In the genomic region with DNA sequence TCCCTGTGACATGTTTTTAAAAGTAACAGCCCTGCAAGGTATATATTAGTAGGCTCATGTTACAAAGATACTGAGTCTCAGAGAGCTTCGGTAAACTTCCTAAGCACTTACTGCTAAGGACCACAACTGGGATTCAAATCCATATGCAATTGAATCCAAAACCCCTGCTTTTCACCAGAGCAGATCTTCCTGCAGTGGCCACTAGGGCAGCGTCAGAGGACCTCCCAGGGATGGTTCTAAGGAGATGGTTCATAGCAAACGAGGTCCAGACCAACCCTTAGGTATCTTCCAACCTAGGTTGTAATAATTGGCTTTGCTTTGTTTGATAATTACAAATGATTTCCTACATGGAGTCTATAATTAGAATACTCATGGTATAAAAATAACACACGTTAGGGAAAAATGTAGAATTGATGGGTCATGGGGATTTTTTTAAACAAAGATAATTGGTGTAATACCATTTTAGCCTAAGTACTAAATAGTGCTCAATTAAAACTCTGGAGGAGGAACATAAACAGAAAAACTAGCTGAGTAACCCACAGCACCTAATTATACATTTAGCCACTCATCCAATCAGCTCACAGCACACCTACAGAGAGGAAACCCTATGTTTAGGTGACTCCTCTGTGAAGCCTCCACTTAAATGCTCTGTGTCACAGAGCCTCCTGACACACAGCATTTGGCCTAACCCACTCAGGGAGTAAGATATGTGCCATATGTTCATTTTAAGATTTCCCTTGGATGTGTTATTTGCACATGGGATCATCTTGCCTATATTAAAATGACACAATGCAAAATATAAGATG, we compare ENCODE assay signal across 1 cellular context.
TF ChIP-seq lines count a peak whose summit lies in the region.

No MANE protein-coding gene starts in this region.

TF ChIP-seq in GM12878, 131 proteins besides CTCF, POLR2A, EP300 and RAD21:
- TF ChIP-seq, protein P1, sequence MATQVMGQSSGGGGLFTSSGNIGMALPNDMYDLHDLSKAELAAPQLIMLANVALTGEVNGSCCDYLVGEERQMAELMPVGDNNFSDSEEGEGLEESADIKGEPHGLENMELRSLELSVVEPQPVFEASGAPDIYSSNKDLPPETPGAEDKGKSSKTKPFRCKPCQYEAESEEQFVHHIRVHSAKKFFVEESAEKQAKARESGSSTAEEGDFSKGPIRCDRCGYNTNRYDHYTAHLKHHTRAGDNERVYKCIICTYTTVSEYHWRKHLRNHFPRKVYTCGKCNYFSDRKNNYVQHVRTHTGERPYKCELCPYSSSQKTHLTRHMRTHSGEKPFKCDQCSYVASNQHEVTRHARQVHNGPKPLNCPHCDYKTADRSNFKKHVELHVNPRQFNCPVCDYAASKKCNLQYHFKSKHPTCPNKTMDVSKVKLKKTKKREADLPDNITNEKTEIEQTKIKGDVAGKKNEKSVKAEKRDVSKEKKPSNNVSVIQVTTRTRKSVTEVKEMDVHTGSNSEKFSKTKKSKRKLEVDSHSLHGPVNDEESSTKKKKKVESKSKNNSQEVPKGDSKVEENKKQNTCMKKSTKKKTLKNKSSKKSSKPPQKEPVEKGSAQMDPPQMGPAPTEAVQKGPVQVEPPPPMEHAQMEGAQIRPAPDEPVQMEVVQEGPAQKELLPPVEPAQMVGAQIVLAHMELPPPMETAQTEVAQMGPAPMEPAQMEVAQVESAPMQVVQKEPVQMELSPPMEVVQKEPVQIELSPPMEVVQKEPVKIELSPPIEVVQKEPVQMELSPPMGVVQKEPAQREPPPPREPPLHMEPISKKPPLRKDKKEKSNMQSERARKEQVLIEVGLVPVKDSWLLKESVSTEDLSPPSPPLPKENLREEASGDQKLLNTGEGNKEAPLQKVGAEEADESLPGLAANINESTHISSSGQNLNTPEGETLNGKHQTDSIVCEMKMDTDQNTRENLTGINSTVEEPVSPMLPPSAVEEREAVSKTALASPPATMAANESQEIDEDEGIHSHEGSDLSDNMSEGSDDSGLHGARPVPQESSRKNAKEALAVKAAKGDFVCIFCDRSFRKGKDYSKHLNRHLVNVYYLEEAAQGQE (IDR thresholded peaks at IDR 0.05; ENCODE audit: low read depth, low read length): no peak
- TF ChIP-seq CHD1 (IDR thresholded peaks at IDR 0.05; ENCODE audit: low read depth, low read length): no peak
- TF ChIP-seq RFX5 (IDR thresholded peaks at IDR 0.05; ENCODE audit: low read depth, low read length): no peak
- no peak for TF ChIP-seq SIN3A (IDR thresholded peaks at IDR 0.05; ENCODE audit: low read depth, low read length)
- TF ChIP-seq POU2F2 (IDR thresholded peaks at IDR 0.05; ENCODE audit: borderline replicate concordance, low read depth, low read length): no peak
- TF ChIP-seq ZNF217 (IDR thresholded peaks at IDR 0.05): no peak
TF ChIP-seq in GM12878: peak in this region for 0.
